ENCODE assay signal across 19 cellular contexts in genomic region chr5:79694652-79695051, GRCh38. TPM values are rescaled to one million over a fixed set of nuclear protein-coding genes. Genes with fewer than 3 reads are reported as not detected.
DNase-seq lines count a peak whose midpoint lies in the region; ATAC-seq and TF ChIP-seq lines count a peak whose summit lies in the region.
"Had no signal": no experiment of that assay in that cellular context is flagged by ENCODE, and none has a peak within 500 bp of the region (broad histone marks: within the 10 kb centered on the region; RNA-seq: fewer than 3 reads in every experiment).

No MANE protein-coding gene starts in this region.

- no peaks in the 10 kb centered on the region for H3K79me2 ChIP-seq in mammary epithelial cell (ENCODE audit: insufficient read depth, low read length)

- peak overlapping the region; percentile 16 to 26 for H3K27ac ChIP-seq in breast epithelium
- no peak overlapping the region for H3K27ac ChIP-seq in mammary epithelial cell (ENCODE audit: insufficient read depth, low read depth, low read length)
- no peak overlapping the region for H3K27ac ChIP-seq in WERI-Rb-1
- H3K27ac ChIP-seq in prostate gland = no peak overlapping the region
- H3K27ac ChIP-seq: esophagus squamous epithelium, GM23248, vagina had no signal

- no peak for TF ChIP-seq POLR2A in breast epithelium (IDR thresholded peaks at IDR 0.05)
- TF ChIP-seq POLR2A in prostate gland (IDR thresholded peaks at IDR 0.05) = no peak

- H3K9me3 ChIP-seq in breast epithelium (no peaks in the 10 kb centered on the region), mammary epithelial cell (replicated peaks; ENCODE audit: insufficient read depth, low read length) (no peaks in the 10 kb centered on the region), WERI-Rb-1 (ENCODE audit: severe bottlenecking) (no peaks in the 10 kb centered on the region), prostate gland (no peaks in the 10 kb centered on the region)
- H3K9me3 ChIP-seq: Caco-2, esophagus squamous epithelium, vagina had no signal

- H3K36me3 ChIP-seq in breast epithelium (no peaks in the 10 kb centered on the region), mammary epithelial cell (ENCODE audit: insufficient read depth, low read length) (no peaks in the 10 kb centered on the region), WERI-Rb-1 (no peaks in the 10 kb centered on the region), prostate gland (no peaks in the 10 kb centered on the region)
- H3K36me3 ChIP-seq: esophagus squamous epithelium, vagina had no signal

- no TSS peak for BruUV-seq in mammary epithelial cell (replicated peaks; lab: Mats Ljungman, UMichigan)

- H3K4me2 ChIP-seq in mammary epithelial cell (ENCODE audit: insufficient read depth, low read depth, low read length) = no peak overlapping the region

- no peaks in the 10 kb centered on the region for H4K20me1 ChIP-seq in mammary epithelial cell (ENCODE audit: insufficient read depth, low read length)

- dilution Hi-C loops in mammary epithelial cell (cut with HindIII; ENCODE audit: low sequenced_read_pairs) = no loop called here

- peaks cover 0 to 1% (median 0%) of the 10 kb centered on the region in 3 donors for H3K27me3 Mint-ChIP-seq in immature natural killer cell (ENCODE audit: low read depth in 3 of 3)
- no peaks in the 10 kb centered on the region for H3K27me3 Mint-ChIP-seq in activated T-helper 1 cell treated with anti-CD3 and anti-CD28 coated beads, Interleukin-12 subunit alpha, Interleukin-12 subunit beta, Interleukin-2, Interleukin-4 antibody, amounts not matched to agents 30 ng/mL and 10 ng/mL and 1 ng/mL, durations not matched to agents 14 hours and 24 hours and 36 hours (ENCODE audit: insufficient read depth)
- H3K27me3 Mint-ChIP-seq: IgD-negative memory B cell; memory B cell; stimulated activated naive CD8-positive, alpha-beta T cell treated with anti-CD3 and anti-CD28 coated beads, Interleukin-15, Interleukin-2, amounts not matched to agents 100 ng/mL and 50 ng/mL, for 24 hours had no signal

- WGBS in mammary epithelial cell (ENCODE audit: low coverage, missing lambda C conversion rate) = 100% methylated on average over 1 of the region's 1 CpG
- 60% methylated on average over 1 of the region's 1 CpG for WGBS in prostate gland

- H3K4me3 Mint-ChIP-seq in immature natural killer cell = peak overlapping the region in 3 of 5 donors; percentile 12 to 36 (median 33)
- no peak overlapping the region for H3K4me3 Mint-ChIP-seq in activated T-helper 1 cell treated with anti-CD3 and anti-CD28 coated beads, Interleukin-12 subunit alpha, Interleukin-12 subunit beta, Interleukin-2, Interleukin-4 antibody, amounts not matched to agents 30 ng/mL and 10 ng/mL and 1 ng/mL, durations not matched to agents 14 hours and 24 hours and 36 hours
- H3K4me3 Mint-ChIP-seq: IgD-negative memory B cell; memory B cell; stimulated activated naive CD8-positive, alpha-beta T cell treated with anti-CD3 and anti-CD28 coated beads, Interleukin-15, Interleukin-2, amounts not matched to agents 100 ng/mL and 50 ng/mL, for 24 hours had no signal

- TF ChIP-seq CTCF in breast epithelium (IDR thresholded peaks at IDR 0.05) = no peak
- no peak for TF ChIP-seq CTCF in mammary epithelial cell (conservative IDR thresholded peaks at IDR 0.05 in 1 of 2, IDR thresholded peaks at IDR 0.05 in 1 of 2; ENCODE audit: extremely low read depth in 1 of 2, insufficient read depth in 1 of 2, low read depth in 1 of 2, low read length in 2 of 2)
- no peak for TF ChIP-seq CTCF in WERI-Rb-1 (IDR thresholded peaks at IDR 0.05; ENCODE audit: low read depth, low read length)
- no peak for TF ChIP-seq CTCF in prostate gland (IDR thresholded peaks at IDR 0.05)

- intact Hi-C loops in breast epithelium (cut with DNase I; ENCODE audit: low total_unique reads) (no loop called here), mammary epithelial cell (cut with micrococcal nuclease) (no loop called here), prostate gland (cut with DNase I) (no loop called here)
- intact Hi-C loops in activated T-helper 1 cell treated with anti-CD3 and anti-CD28 coated beads, Interleukin-12 subunit alpha, Interleukin-12 subunit beta, Interleukin-2, Interleukin-4 antibody, amounts not matched to agents 30 ng/mL and 10 ng/mL and 1 ng/mL, durations not matched to agents 14 hours and 24 hours and 36 hours (cut with micrococcal nuclease) = no loop called here

- H3K4me1 Mint-ChIP-seq in immature natural killer cell = peaks cover 19 to 43% of the 10 kb centered on the region in 2 donors
- H3K4me1 Mint-ChIP-seq in activated T-helper 1 cell treated with anti-CD3 and anti-CD28 coated beads, Interleukin-12 subunit alpha, Interleukin-12 subunit beta, Interleukin-2, Interleukin-4 antibody, amounts not matched to agents 30 ng/mL and 10 ng/mL and 1 ng/mL, durations not matched to agents 14 hours and 24 hours and 36 hours (ENCODE audit: low read depth) = peaks cover 12% of the 10 kb centered on the region
- H3K4me1 Mint-ChIP-seq: IgD-negative memory B cell, memory B cell had no signal

- peak overlapping the region in 5 of 6 donors; percentile 45 to 65 (median 58) for H3K27ac Mint-ChIP-seq in immature natural killer cell
- H3K27ac Mint-ChIP-seq in activated T-helper 1 cell treated with anti-CD3 and anti-CD28 coated beads, Interleukin-12 subunit alpha, Interleukin-12 subunit beta, Interleukin-2, Interleukin-4 antibody, amounts not matched to agents 30 ng/mL and 10 ng/mL and 1 ng/mL, durations not matched to agents 14 hours and 24 hours and 36 hours = no peak overlapping the region
- H3K27ac Mint-ChIP-seq: IgD-negative memory B cell; memory B cell; stimulated activated naive CD8-positive, alpha-beta T cell treated with anti-CD3 and anti-CD28 coated beads, Interleukin-15, Interleukin-2, amounts not matched to agents 100 ng/mL and 50 ng/mL, for 24 hours had no signal

- H3K4me3 ChIP-seq in breast epithelium = no peak overlapping the region
- H3K4me3 ChIP-seq in mammary epithelial cell (replicated peaks in 1 of 3; ENCODE audit: insufficient read depth in 1 of 3, low read depth in 2 of 3, low read length in 3 of 3) = no peak overlapping the region
- H3K4me3 ChIP-seq in WERI-Rb-1 (ENCODE audit: low read depth, low read length) = no peak overlapping the region
- H3K4me3 ChIP-seq in prostate gland = no peak overlapping the region
- H3K4me3 ChIP-seq: esophagus squamous epithelium, GM23248, vagina had no signal

- CTCF ChIA-PET in mammary epithelial cell (lab: Charles Lee; ENCODE audit: low non-redundant PET) = no interaction called here

- ATAC-seq in GM21619 (IDR thresholded peaks at IDR 0.05; ENCODE audit: unreplicated experiment) = no peak

- H3K4me1 ChIP-seq in breast epithelium = peaks cover 0 to 9% of the 10 kb centered on the region in 2 donors
- H3K4me1 ChIP-seq in mammary epithelial cell (ENCODE audit: insufficient read depth, low read length) = peaks cover 11% of the 10 kb centered on the region
- H3K4me1 ChIP-seq in prostate gland (replicated peaks) = no peaks in the 10 kb centered on the region

- DNase-seq in breast epithelium (ENCODE audit: low spot score in 2 of 2) = no peak
- DNase-seq in mammary epithelial cell = no peak
- DNase-seq in amniotic epithelial cell (ENCODE audit: low read depth) = peak; percentile 78
- DNase-seq in immature natural killer cell = no peak
- DNase-seq in WERI-Rb-1 = no peak
- DNase-seq in activated T-helper 1 cell treated with anti-CD3 and anti-CD28 coated beads, Interleukin-12 subunit alpha, Interleukin-12 subunit beta, Interleukin-2, Interleukin-4 antibody, amounts not matched to agents 30 ng/mL and 10 ng/mL and 1 ng/mL, durations not matched to agents 14 hours and 24 hours and 36 hours (ENCODE audit: low spot score) = no peak
- DNase-seq in prostate gland (ENCODE audit: low spot score) = no peak
- DNase-seq: activated CD4-positive, alpha-beta T cell treated with anti-CD3 and anti-CD28 coated beads, Interleukin-2, amount 50 U/mL, for 48 hours; amygdala; Caco-2; esophagus squamous epithelium; GM23248; NCI-H774; occipital lobe had no signal

- peaks cover 0 to 6% (median 5%) of the 10 kb centered on the region in 3 donors for H3K36me3 Mint-ChIP-seq in immature natural killer cell
- no peaks in the 10 kb centered on the region for H3K36me3 Mint-ChIP-seq in activated T-helper 1 cell treated with anti-CD3 and anti-CD28 coated beads, Interleukin-12 subunit alpha, Interleukin-12 subunit beta, Interleukin-2, Interleukin-4 antibody, amounts not matched to agents 30 ng/mL and 10 ng/mL and 1 ng/mL, durations not matched to agents 14 hours and 24 hours and 36 hours (ENCODE audit: low read depth)

- no peaks in the 10 kb centered on the region for H3K9me3 Mint-ChIP-seq in immature natural killer cell
- H3K9me3 Mint-ChIP-seq in activated T-helper 1 cell treated with anti-CD3 and anti-CD28 coated beads, Interleukin-12 subunit alpha, Interleukin-12 subunit beta, Interleukin-2, Interleukin-4 antibody, amounts not matched to agents 30 ng/mL and 10 ng/mL and 1 ng/mL, durations not matched to agents 14 hours and 24 hours and 36 hours = no peaks in the 10 kb centered on the region
- H3K9me3 Mint-ChIP-seq: IgD-negative memory B cell; memory B cell; stimulated activated naive CD8-positive, alpha-beta T cell treated with anti-CD3 and anti-CD28 coated beads, Interleukin-15, Interleukin-2, amounts not matched to agents 100 ng/mL and 50 ng/mL, for 24 hours had no signal

- H3K9ac ChIP-seq in mammary epithelial cell (ENCODE audit: insufficient read depth, low read length) = no peak overlapping the region
- H3K9ac ChIP-seq: GM23248 had no signal

- no peak overlapping the region for H2AFZ ChIP-seq in mammary epithelial cell (ENCODE audit: low read depth, low read length)
- H2AFZ ChIP-seq: GM23248 had no signal

- H3K27me3 ChIP-seq in breast epithelium (no peaks in the 10 kb centered on the region), mammary epithelial cell (ENCODE audit: insufficient read depth, low read length) (no peaks in the 10 kb centered on the region), WERI-Rb-1 (ENCODE audit: insufficient read depth, low read depth, severe bottlenecking) (no peaks in the 10 kb centered on the region), prostate gland (replicated peaks; ENCODE audit: insufficient read depth) (no peaks in the 10 kb centered on the region)
- H3K27me3 ChIP-seq: esophagus squamous epithelium, vagina had no signal

- in situ Hi-C loops in mammary epithelial cell (cut with MboI; ENCODE audit: low sequenced_read_pairs in 2 of 2) = no loop called here

RNA-seq across cellular contexts. Expression of gene CMYA5, which starts 5.0 kb away (rescaled TPM):
- total RNA-seq in breast epithelium (100 to 1,000 TPM in 1 of 3 donors, 10 to 100 TPM in 1, 1 to 10 TPM in 1; 5.0 to 132 (median 37.0) TPM), mammary epithelial cell (1 to 10 TPM in 1 of 2 donors, under 1 TPM in 1; 0.61 to 9.2 TPM), prostate gland (10 to 100 TPM; 13.8 to 26.1 TPM)
- polyA plus RNA-seq in mammary epithelial cell (0.41 TPM), immature natural killer cell (not detected)
- polyA minus RNA-seq in mammary epithelial cell = not detected
- total RNA-seq in activated T-helper 1 cell treated with anti-CD3 and anti-CD28 coated beads, Interleukin-12 subunit alpha, Interleukin-12 subunit beta, Interleukin-2, Interleukin-4 antibody, amounts not matched to agents 30 ng/mL and 10 ng/mL and 1 ng/mL, durations not matched to agents 14 hours and 24 hours and 36 hours = 0.10 and 0.15 TPM in 2 replicates
- polyA plus RNA-seq: IgD-negative memory B cell had no signal

Comparison
In these comparisons a context has a peak if more than half of its experiments do, and no peak if none do; other contexts are left out.
1. H3K27ac ChIP-seq: peak in breast epithelium (2 of 2); none in mammary epithelial cell (single experiment), WERI-Rb-1 (single experiment) and prostate gland (0 of 2).